1 cellular context compared by ENCODE assay signal in the genomic region with DNA sequence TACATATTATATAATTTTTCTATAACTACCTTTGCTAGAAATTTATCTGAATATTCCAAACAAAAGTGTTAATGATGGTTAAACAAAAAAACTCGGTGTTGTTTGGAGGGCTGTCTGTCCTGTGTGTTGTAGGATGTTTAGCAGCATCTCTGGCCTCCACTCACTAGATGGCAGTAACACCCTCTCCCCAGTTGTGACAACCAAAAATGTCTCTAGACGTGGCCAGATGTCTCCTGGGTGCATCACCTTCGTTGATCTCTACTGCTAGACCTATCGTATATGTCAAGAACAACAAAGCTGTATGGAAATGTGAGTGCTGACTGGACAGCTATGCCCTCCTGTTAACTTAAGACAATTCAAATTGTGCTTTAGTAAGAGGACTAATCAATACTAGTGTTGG.
TF ChIP-seq lines count a peak whose summit lies in the region.

No MANE protein-coding gene starts in this region.

TF ChIP-seq in GM12878, 131 proteins besides CTCF, POLR2A, EP300 and RAD21:
- TF ChIP-seq TCF12 (IDR thresholded peaks at IDR 0.05; ENCODE audit: low read depth, low read length) = no peak
- TF ChIP-seq MXI1 (IDR thresholded peaks at IDR 0.05; ENCODE audit: low read depth, low read length) = no peak
- TF ChIP-seq MTA3 (IDR thresholded peaks at IDR 0.05; ENCODE audit: borderline replicate concordance, low read length) = no peak
- TF ChIP-seq E2F8 (IDR thresholded peaks at IDR 0.05; ENCODE audit: low read depth, partially characterized antibody) = no peak
